Comparison of ENCODE assay signal across 16 cellular contexts in the genomic region with DNA sequence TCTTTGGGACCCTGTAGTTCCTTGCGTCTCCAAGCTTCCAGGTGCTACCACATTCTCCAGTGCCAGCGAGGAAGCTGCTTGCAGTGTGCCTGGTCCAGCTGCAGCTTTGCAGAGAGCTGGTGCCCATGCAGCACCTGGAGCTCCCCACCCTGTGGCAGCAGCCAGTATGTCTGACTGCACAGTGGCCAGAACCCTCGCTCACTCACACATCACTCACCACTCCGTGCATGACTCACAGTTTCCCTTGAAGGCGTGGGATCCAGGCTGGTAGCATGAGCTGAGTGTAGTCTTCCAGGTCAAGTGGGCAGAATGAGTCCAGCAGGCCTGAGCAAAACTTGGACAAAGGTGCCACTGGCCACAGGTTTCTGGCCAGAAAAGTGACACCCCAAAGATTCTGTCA. TPM values are rescaled to one million over a fixed set of nuclear protein-coding genes. Genes with fewer than 3 reads are reported as not detected.
DNase-seq lines count a peak whose midpoint lies in the region; ATAC-seq and TF ChIP-seq lines count a peak whose summit lies in the region.
"Had no signal": no experiment of that assay in that cellular context is flagged by ENCODE, and none has a peak within 500 bp of the region (broad histone marks: within the 10 kb centered on the region; RNA-seq: fewer than 3 reads in every experiment).

No MANE protein-coding gene starts in this region.

- no peak for ATAC-seq in GM19035 (IDR thresholded peaks at IDR 0.05; ENCODE audit: unreplicated experiment)
- ATAC-seq: left cardiac atrium had no signal

- peaks cover 1% of the 10 kb centered on the region for H3K27me3 Mint-ChIP-seq in activated T-helper 2 cell treated with anti-CD3 and anti-CD28 coated beads, Interferon-gamma antibody, Interleukin-2, Interleukin-4, amounts not matched to agents 10 μg/mL and 5 μg/mL and 100 μg/mL, durations not matched to agents 14 hours and 24 hours and 36 hours (ENCODE audit: low read depth)

- peak; percentile 18 for DNase-seq in stimulated activated CD4-positive, alpha-beta T cell treated with anti-CD3 and anti-CD28 coated beads, Interleukin-15, amount 100 ng/mL, for 24 hours
- DNase-seq in stimulated activated CD4-positive, alpha-beta T cell treated with anti-CD3 and anti-CD28 coated beads, Interleukin-4, amount 100 ng/mL, for 1 hour: no peak
- peak; percentile 75 for DNase-seq in RPMI7951 (ENCODE audit: low read depth)
- DNase-seq in erythroblast (lab: John Stamatoyannopoulos, UW): peak; percentile 27 to 44
- no peak for DNase-seq in DMS 273 treated with DMSO at 0.1 percent for 48 hours (lab: John Stamatoyannopoulos, UW)
- no peak for DNase-seq in activated T-helper 2 cell treated with anti-CD3 and anti-CD28 coated beads, Interferon-gamma antibody, Interleukin-2, Interleukin-4, amounts not matched to agents 10 μg/mL and 5 μg/mL and 100 μg/mL, durations not matched to agents 14 hours and 24 hours and 36 hours (ENCODE audit: low spot score)
- DNase-seq in KBM-7: no peak
- DNase-seq: activated naive CD4-positive, alpha-beta T cell treated with anti-CD3 and anti-CD28 coated beads for 36 hours; caudate nucleus; H7; left cardiac atrium; NCI-H187; NCI-H526 treated with DMSO at 0.1 percent for 48 hours had no signal

- TF ChIP-seq POLR2A in erythroblast (IDR thresholded peaks at IDR 0.05; ENCODE audit: low read length): no peak

- no peak overlapping the region for H3K27ac Mint-ChIP-seq in activated T-helper 2 cell treated with anti-CD3 and anti-CD28 coated beads, Interferon-gamma antibody, Interleukin-2, Interleukin-4, amounts not matched to agents 10 μg/mL and 5 μg/mL and 100 μg/mL, durations not matched to agents 14 hours and 24 hours and 36 hours
- H3K27ac Mint-ChIP-seq: activated naive CD4-positive, alpha-beta T cell treated with anti-CD3 and anti-CD28 coated beads for 36 hours had no signal

- no peaks in the 10 kb centered on the region for H3K4me1 Mint-ChIP-seq in activated T-helper 2 cell treated with anti-CD3 and anti-CD28 coated beads, Interferon-gamma antibody, Interleukin-2, Interleukin-4, amounts not matched to agents 10 μg/mL and 5 μg/mL and 100 μg/mL, durations not matched to agents 14 hours and 24 hours and 36 hours (ENCODE audit: low read depth)

- intact Hi-C loops in activated T-helper 2 cell treated with anti-CD3 and anti-CD28 coated beads, Interferon-gamma antibody, Interleukin-2, Interleukin-4, amounts not matched to agents 10 μg/mL and 5 μg/mL and 100 μg/mL, durations not matched to agents 14 hours and 24 hours and 36 hours (cut with micrococcal nuclease): no loop called here

- peaks cover 21% of the 10 kb centered on the region for H3K9me3 Mint-ChIP-seq in activated T-helper 2 cell treated with anti-CD3 and anti-CD28 coated beads, Interferon-gamma antibody, Interleukin-2, Interleukin-4, amounts not matched to agents 10 μg/mL and 5 μg/mL and 100 μg/mL, durations not matched to agents 14 hours and 24 hours and 36 hours

- in situ Hi-C loops in KBM-7 (cut with MboI; ENCODE audit: low pct_unique_long_range_greater_than_20kb, low sequenced_read_pairs): no loop called here

- H3K36me3 Mint-ChIP-seq in activated T-helper 2 cell treated with anti-CD3 and anti-CD28 coated beads, Interferon-gamma antibody, Interleukin-2, Interleukin-4, amounts not matched to agents 10 μg/mL and 5 μg/mL and 100 μg/mL, durations not matched to agents 14 hours and 24 hours and 36 hours (ENCODE audit: low read depth): peaks cover 3% of the 10 kb centered on the region

- H3K4me3 Mint-ChIP-seq in activated T-helper 2 cell treated with anti-CD3 and anti-CD28 coated beads, Interferon-gamma antibody, Interleukin-2, Interleukin-4, amounts not matched to agents 10 μg/mL and 5 μg/mL and 100 μg/mL, durations not matched to agents 14 hours and 24 hours and 36 hours (ENCODE audit: low read depth): no peak overlapping the region
- H3K4me3 Mint-ChIP-seq: activated naive CD4-positive, alpha-beta T cell treated with anti-CD3 and anti-CD28 coated beads for 36 hours had no signal

RNA-seq across cellular contexts. Expression of a gene that starts 33.6 kb away (rescaled TPM):
- not detected in 2 replicates for total RNA-seq in RPMI7951 (2014; rRNA removed; shearing (Covaris generic))
- not detected in 2 replicates for total RNA-seq in activated T-helper 2 cell treated with anti-CD3 and anti-CD28 coated beads, Interferon-gamma antibody, Interleukin-2, Interleukin-4, amounts not matched to agents 10 μg/mL and 5 μg/mL and 100 μg/mL, durations not matched to agents 14 hours and 24 hours and 36 hours
- total RNA-seq: activated CD8-positive, alpha-beta memory T cell treated with anti-CD3 and anti-CD28 coated beads for 36 hours; activated naive CD4-positive, alpha-beta T cell treated with anti-CD3 and anti-CD28 coated beads for 36 hours; left cardiac atrium; myocyte had no signal

RNA-seq across cellular contexts. Expression of a gene that starts 56.8 kb away (rescaled TPM):
- total RNA-seq in RPMI7951 (2014; rRNA removed; shearing (Covaris generic)): 0.29 TPM in 1 of 2 replicates, not detected in the other
- 0.30 and 0.41 TPM in 2 replicates for total RNA-seq in activated T-helper 2 cell treated with anti-CD3 and anti-CD28 coated beads, Interferon-gamma antibody, Interleukin-2, Interleukin-4, amounts not matched to agents 10 μg/mL and 5 μg/mL and 100 μg/mL, durations not matched to agents 14 hours and 24 hours and 36 hours

Comparison
In these comparisons a context has a peak if more than half of its experiments do, and no peak if none do; other contexts are left out.
1. DNase-seq: peak in stimulated activated CD4-positive, alpha-beta T cell treated with anti-CD3 and anti-CD28 coated beads, Interleukin-15, amount 100 ng/mL, for 24 hours (single experiment), RPMI7951 (single experiment) and erythroblast (2 of 2); none in stimulated activated CD4-positive, alpha-beta T cell treated with anti-CD3 and anti-CD28 coated beads, Interleukin-4, amount 100 ng/mL, for 1 hour (single experiment), DMS 273 treated with DMSO at 0.1 percent for 48 hours (single experiment), activated T-helper 2 cell treated with anti-CD3 and anti-CD28 coated beads, Interferon-gamma antibody, Interleukin-2, Interleukin-4, amounts not matched to agents 10 μg/mL and 5 μg/mL and 100 μg/mL, durations not matched to agents 14 hours and 24 hours and 36 hours (single experiment) and KBM-7 (single experiment).